Comparison of ENCODE assay signal across 9 cellular contexts in genomic region chr12:14272954-14273910, GRCh38.
A peak's percentile ranks its signal among the peaks of the same experiment; 100 is the strongest.
DNase-seq lines count a peak whose midpoint lies in the region; ATAC-seq and TF ChIP-seq lines count a peak whose summit lies in the region.
"Had no signal": no experiment of that assay in that cellular context is flagged by ENCODE, and none has a peak within 500 bp of the region (broad histone marks: within the 10 kb centered on the region; RNA-seq: fewer than 3 reads in every experiment).

No MANE protein-coding gene starts in this region.

- H3K4me3 ChIP-seq in breast epithelium (no peak overlapping the region), neuronal stem cell (ENCODE audit: low read length in 2 of 2) (no peak overlapping the region)

- H3K4me1 ChIP-seq in breast epithelium: no peaks in the 10 kb centered on the region
- peaks cover 0 to 2% of the 10 kb centered on the region in 2 donors for H3K4me1 ChIP-seq in neuronal stem cell (ENCODE audit: control insufficient read depth in 2 of 2, insufficient read depth in 1 of 2, low read depth in 1 of 2, low read length in 2 of 2)

- H2BK5ac ChIP-seq in neuronal stem cell (ENCODE audit: low read length): no peak overlapping the region

- H3K23ac ChIP-seq in neuronal stem cell (ENCODE audit: low read depth, low read length, poor library complexity): no peak overlapping the region

- no CpG with 5 or more reads among the region's 8 CpGs for WGBS in neuronal stem cell (ENCODE audit: extremely low coverage in 2 of 2, insufficient read length in 2 of 2, insufficient replicate concordance in 1 of 2), 2 donors

- H2BK15ac ChIP-seq in neuronal stem cell (ENCODE audit: low read length): no peak overlapping the region

- H3K14ac ChIP-seq in neuronal stem cell (ENCODE audit: low read length): no peak overlapping the region

- DNase-seq in NCI-H128 (lab: John Stamatoyannopoulos, UW; ENCODE audit: unreplicated experiment): peak; percentile 41
- DNase-seq in breast epithelium (ENCODE audit: low spot score in 2 of 2): no peak
- DNase-seq in neuronal stem cell (ENCODE audit: low spot score): no peak
- no peak for DNase-seq in stimulated activated CD4-positive, alpha-beta T cell treated with anti-CD3 and anti-CD28 coated beads, Interleukin-12 subunit alpha, Interleukin-12 subunit beta, amount 100 ng/mL, for 4 hours
- DNase-seq in SW480 (ENCODE audit: low spot score): no peak
- no peak for DNase-seq in activated naive CD4-positive, alpha-beta T cell (lab: John Stamatoyannopoulos, UW)
- DNase-seq: SHP77 had no signal

- no peak overlapping the region for H4K8ac ChIP-seq in neuronal stem cell (ENCODE audit: low read depth, low read length)

- no peak overlapping the region for H2BK120ac ChIP-seq in neuronal stem cell (ENCODE audit: low read depth, low read length)

- H3K27me3 ChIP-seq in breast epithelium (no peaks in the 10 kb centered on the region), neuronal stem cell (ENCODE audit: control insufficient read depth in 3 of 3, insufficient read depth in 3 of 3, low read depth in 1 of 3, low read length in 3 of 3) (no peaks in the 10 kb centered on the region)

- H2AK5ac ChIP-seq in neuronal stem cell (ENCODE audit: low read depth, low read length): no peak overlapping the region

- no peak overlapping the region for H3K4ac ChIP-seq in neuronal stem cell (ENCODE audit: low read length)

- TF ChIP-seq POLR2A in breast epithelium (IDR thresholded peaks at IDR 0.05): no peak

- intact Hi-C loops in breast epithelium (cut with DNase I; ENCODE audit: low total_unique reads): no loop called here

- H2AFZ ChIP-seq in neuronal stem cell (ENCODE audit: low read length): peak overlapping the region; percentile 18

- no peak overlapping the region for H2BK12ac ChIP-seq in neuronal stem cell (ENCODE audit: low read length)

- no peak overlapping the region for H3K18ac ChIP-seq in neuronal stem cell (ENCODE audit: low read length)

- no peak overlapping the region for H3K9ac ChIP-seq in neuronal stem cell (ENCODE audit: low read depth, low read length, poor library complexity)

- H3K36me3 ChIP-seq in breast epithelium: no peaks in the 10 kb centered on the region
- no peaks in the 10 kb centered on the region for H3K36me3 ChIP-seq in neuronal stem cell (replicated peaks in 1 of 2; ENCODE audit: control insufficient read depth in 2 of 2, insufficient read depth in 2 of 2, low read length in 2 of 2)

- H3K9me3 ChIP-seq in breast epithelium (peaks cover 4 to 11% of the 10 kb centered on the region in 2 donors), neuronal stem cell (replicated peaks in 1 of 2; ENCODE audit: control insufficient read depth in 2 of 2, insufficient read depth in 1 of 2, low read depth in 1 of 2, low read length in 2 of 2) (peaks cover 0 to 3% of the 10 kb centered on the region in 2 donors)

- peak; percentile 14 for ATAC-seq in GM18502 (IDR thresholded peaks at IDR 0.05; ENCODE audit: poor library complexity, unreplicated experiment)
- no peak for ATAC-seq in GM18519 (IDR thresholded peaks at IDR 0.05; ENCODE audit: low FRiP score, unreplicated experiment)

- no peak overlapping the region for H3K4me2 ChIP-seq in neuronal stem cell (ENCODE audit: insufficient read depth, low read length, poor library complexity, severe bottlenecking)

- no peaks in the 10 kb centered on the region for H3K79me1 ChIP-seq in neuronal stem cell (ENCODE audit: low read depth, low read length)

- H4K91ac ChIP-seq in neuronal stem cell (ENCODE audit: low read depth, low read length, poor library complexity): no peak overlapping the region

- TF ChIP-seq CTCF in breast epithelium (IDR thresholded peaks at IDR 0.05): no peak

- H3K27ac ChIP-seq in breast epithelium (peak overlapping the region; percentile 48 to 50), neuronal stem cell (replicated peaks; ENCODE audit: low read length) (no peak overlapping the region)
